20 cellular contexts compared by ENCODE assay signal in genomic region chr2:167761465-167762136, GRCh38.
DNase-seq lines count a peak whose midpoint lies in the region; ATAC-seq and TF ChIP-seq lines count a peak whose summit lies in the region.
"Had no signal": no experiment of that assay in that cellular context is flagged by ENCODE, and none has a peak within 500 bp of the region (broad histone marks: within the 10 kb centered on the region; RNA-seq: fewer than 3 reads in every experiment).

No MANE protein-coding gene starts in this region.

- no peaks in the 10 kb centered on the region for H3K9me3 Mint-ChIP-seq in endodermal cell
- H3K9me3 Mint-ChIP-seq: CD8-positive, alpha-beta T cell had no signal

- H3K79me2 ChIP-seq in mammary epithelial cell (ENCODE audit: insufficient read depth, low read length): no peaks in the 10 kb centered on the region

- TF ChIP-seq CTCF in breast epithelium (IDR thresholded peaks at IDR 0.05) (no peak), mammary epithelial cell (conservative IDR thresholded peaks at IDR 0.05 in 1 of 2, IDR thresholded peaks at IDR 0.05 in 1 of 2; ENCODE audit: extremely low read depth in 1 of 2, insufficient read depth in 1 of 2, low read depth in 1 of 2, low read length in 2 of 2) (no peak), endodermal cell (conservative IDR thresholded peaks at IDR 0.05) (no peak), mucosa of descending colon (IDR thresholded peaks at IDR 0.05) (no peak)

- dilution Hi-C loops in mammary epithelial cell (cut with HindIII; ENCODE audit: low sequenced_read_pairs): no loop called here

- peak overlapping the region; percentile 7 for H3K4me3 Mint-ChIP-seq in endodermal cell
- H3K4me3 Mint-ChIP-seq: CD8-positive, alpha-beta T cell had no signal

- H2AFZ ChIP-seq in mammary epithelial cell (ENCODE audit: low read depth, low read length): no peak overlapping the region

- H4K20me1 ChIP-seq in mammary epithelial cell (ENCODE audit: insufficient read depth, low read length): no peaks in the 10 kb centered on the region

- TF ChIP-seq POLR2A in breast epithelium (IDR thresholded peaks at IDR 0.05): no peak

- in situ Hi-C loops in mammary epithelial cell (cut with MboI; ENCODE audit: low sequenced_read_pairs in 2 of 2): no loop called here

- intact Hi-C loops in breast epithelium (cut with DNase I; ENCODE audit: low total_unique reads): no loop called here
- intact Hi-C loops in mammary epithelial cell (cut with micrococcal nuclease): no loop called here
- intact Hi-C loops in mucosa of descending colon (cut with DNase I, micrococcal nuclease): no loop called here

- H3K4me1 Mint-ChIP-seq in endodermal cell: peaks cover 23% of the 10 kb centered on the region

- H3K4me3 ChIP-seq in breast epithelium (no peak overlapping the region), mammary epithelial cell (replicated peaks in 1 of 3; ENCODE audit: insufficient read depth in 1 of 3, low read depth in 2 of 3, low read length in 3 of 3) (no peak overlapping the region), endodermal cell (ENCODE audit: low read length) (peak overlapping the region; percentile 27), mucosa of descending colon (no peak overlapping the region)
- H3K4me3 ChIP-seq: SJCRH30 had no signal

- H3K9me3 ChIP-seq in breast epithelium (peaks cover 0 to 4% of the 10 kb centered on the region in 2 donors), mammary epithelial cell (replicated peaks; ENCODE audit: insufficient read depth, low read length) (no peaks in the 10 kb centered on the region), endodermal cell (ENCODE audit: control insufficient read depth, low read length) (peaks cover 3% of the 10 kb centered on the region), mucosa of descending colon (no peaks in the 10 kb centered on the region)
- H3K9me3 ChIP-seq: SJCRH30 had no signal

- no TSS peak for BruUV-seq in mammary epithelial cell (replicated peaks; lab: Mats Ljungman, UMichigan)

- no peaks in the 10 kb centered on the region for H3K36me3 ChIP-seq in breast epithelium
- H3K36me3 ChIP-seq in mammary epithelial cell (ENCODE audit: insufficient read depth, low read length): no peaks in the 10 kb centered on the region
- no peaks in the 10 kb centered on the region for H3K36me3 ChIP-seq in endodermal cell (ENCODE audit: control insufficient read depth, insufficient read depth, low read length)
- H3K36me3 ChIP-seq in mucosa of descending colon (ENCODE audit: low read depth): no peaks in the 10 kb centered on the region
- H3K36me3 ChIP-seq: SJCRH30 had no signal

- CTCF ChIA-PET in mammary epithelial cell (lab: Charles Lee; ENCODE audit: low non-redundant PET): no interaction called here

- peak overlapping the region; percentile 72 for H3K27ac Mint-ChIP-seq in endodermal cell
- H3K27ac Mint-ChIP-seq: CD8-positive, alpha-beta T cell had no signal

- H3K9ac ChIP-seq in mammary epithelial cell (ENCODE audit: insufficient read depth, low read length) (no peak overlapping the region), endodermal cell (ENCODE audit: extremely low read depth, low read length, poor library complexity, severe bottlenecking) (no peak overlapping the region)

- no peak overlapping the region for H3K4me2 ChIP-seq in mammary epithelial cell (ENCODE audit: insufficient read depth, low read depth, low read length)

- H3K27me3 ChIP-seq in breast epithelium: no peaks in the 10 kb centered on the region
- peaks cover 3% of the 10 kb centered on the region for H3K27me3 ChIP-seq in mammary epithelial cell (ENCODE audit: insufficient read depth, low read length)
- H3K27me3 ChIP-seq in endodermal cell (ENCODE audit: control insufficient read depth, insufficient read depth, low read length, poor library complexity, severe bottlenecking): no peaks in the 10 kb centered on the region
- H3K27me3 ChIP-seq: SJCRH30 had no signal

- 45% methylated on average over 3 of the region's 3 CpGs for WGBS in mammary epithelial cell (ENCODE audit: low coverage, missing lambda C conversion rate)
- WGBS in endodermal cell (ENCODE audit: insufficient coverage in 1 of 2, insufficient read length in 1 of 2), 2 experiments: 52% methylated on average over 2 of the region's 3 CpGs; no CpG with 5 or more reads in 1 of the 2 experiments

- H3K27ac ChIP-seq in breast epithelium: peak overlapping the region; percentile 2 to 8
- H3K27ac ChIP-seq in mammary epithelial cell (ENCODE audit: insufficient read depth, low read depth, low read length): no peak overlapping the region
- H3K27ac ChIP-seq in endodermal cell (ENCODE audit: low read depth, low read length): no peak overlapping the region
- H3K27ac ChIP-seq: SJCRH30 had no signal

- H3K36me3 Mint-ChIP-seq in endodermal cell (ENCODE audit: low read depth): no peaks in the 10 kb centered on the region
- H3K36me3 Mint-ChIP-seq: CD8-positive, alpha-beta T cell had no signal

- H3K27me3 Mint-ChIP-seq in endodermal cell (ENCODE audit: insufficient read depth): no peaks in the 10 kb centered on the region

- no peak for DNase-seq in breast epithelium (ENCODE audit: low spot score in 2 of 2)
- no peak for DNase-seq in mammary epithelial cell
- no peak for DNase-seq in endodermal cell
- no peak for DNase-seq in mucosa of descending colon
- DNase-seq in OCI-M2 (lab: John Stamatoyannopoulos, UW; ENCODE audit: unreplicated experiment): no peak
- DNase-seq: 8988T; AML-193; C1 segment of cervical spinal cord; CD8-positive, alpha-beta T cell; DND-41; Kasumi-1; NCI-H1417; NCI-H187; NCI-H510A; NCI-H774; NK-92 treated with Interleukin-12 subunit alpha and Interleukin-12 subunit beta, amount 100 ng/mL, for 24 hours; SJCRH30 had no signal

- H3K4me1 ChIP-seq in breast epithelium: no peaks in the 10 kb centered on the region
- H3K4me1 ChIP-seq in mammary epithelial cell (ENCODE audit: insufficient read depth, low read length): no peaks in the 10 kb centered on the region
- peaks cover 3% of the 10 kb centered on the region for H3K4me1 ChIP-seq in endodermal cell (ENCODE audit: control insufficient read depth, insufficient read depth, low read length)
- no peaks in the 10 kb centered on the region for H3K4me1 ChIP-seq in mucosa of descending colon (ENCODE audit: low read depth)
- H3K4me1 ChIP-seq: SJCRH30 had no signal

- ATAC-seq in mucosa of descending colon: peak; percentile 33
- ATAC-seq in GM18861 (IDR thresholded peaks at IDR 0.05; ENCODE audit: unreplicated experiment): no peak
- ATAC-seq in HG03571 (IDR thresholded peaks at IDR 0.05; ENCODE audit: unreplicated experiment): no peak
- ATAC-seq: CD8-positive, alpha-beta T cell; Panc1 had no signal

Comparison
In these comparisons a context has a peak if more than half of its experiments do, and no peak if none do; other contexts are left out.
1. H3K27ac ChIP-seq: peak in breast epithelium (2 of 2); none in mammary epithelial cell (single experiment) and endodermal cell (single experiment).